In the genomic region with DNA sequence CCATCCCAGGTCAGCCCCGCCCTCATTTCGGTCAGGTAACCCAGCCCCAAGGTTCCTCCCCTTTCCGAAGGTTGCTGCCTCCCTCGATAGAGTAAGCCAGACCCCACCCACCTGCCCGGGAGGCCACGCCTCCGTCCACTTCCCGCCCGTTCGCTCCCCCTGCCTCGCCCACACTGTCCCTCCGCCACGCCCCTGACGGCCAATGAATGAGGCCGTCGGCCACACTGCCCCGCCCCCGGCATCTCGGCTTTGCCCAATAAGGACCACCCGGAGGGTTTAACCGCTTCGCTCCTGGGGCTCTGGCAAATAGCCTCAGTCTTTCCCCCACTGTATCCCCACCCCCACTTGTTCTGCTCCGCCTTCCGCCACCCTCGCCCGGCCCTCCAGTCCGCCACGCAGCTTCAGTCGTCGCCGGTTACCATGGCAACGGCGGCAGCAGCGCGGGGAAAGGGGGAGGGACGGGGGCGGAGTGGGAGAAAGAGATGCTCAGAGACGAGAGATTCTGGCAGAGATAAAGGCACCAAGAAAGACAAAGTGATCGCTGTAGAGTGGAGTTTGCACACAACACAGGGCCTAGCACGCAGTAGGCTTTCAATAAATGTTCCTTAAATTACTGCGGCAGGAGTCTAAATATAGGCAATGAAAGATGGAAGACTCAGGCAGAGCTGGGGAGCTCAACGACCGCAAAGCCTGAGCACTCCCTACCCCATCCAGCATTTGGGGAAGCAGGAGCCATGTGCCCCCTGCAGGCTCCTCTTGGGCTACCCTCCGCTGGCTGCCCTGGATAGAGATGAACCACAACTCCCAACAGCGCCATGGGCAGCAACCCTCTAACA, we compare ENCODE assay signal across 1 cellular context.
A peak's percentile ranks its signal among the peaks of the same experiment; 100 is the strongest.
TF ChIP-seq lines count a peak whose summit lies in the region.

No MANE protein-coding gene starts in this region.

TF ChIP-seq in GM23338, 12 proteins besides CTCF, POLR2A, EP300 and RAD21:
- TF ChIP-seq CREB1 (CRISPR knock-in tag; IDR thresholded peaks at IDR 0.05; ENCODE audit: low read depth): peak; percentile 67
- no peak for TF ChIP-seq JUNB (IDR thresholded peaks at IDR 0.05; ENCODE audit: unreplicated experiment)
- no peak for TF ChIP-seq POLR2AphosphoS5 (IDR thresholded peaks at IDR 0.05; ENCODE audit: low read depth)
